ENCODE assay signal across 9 cellular contexts in the genomic region with DNA sequence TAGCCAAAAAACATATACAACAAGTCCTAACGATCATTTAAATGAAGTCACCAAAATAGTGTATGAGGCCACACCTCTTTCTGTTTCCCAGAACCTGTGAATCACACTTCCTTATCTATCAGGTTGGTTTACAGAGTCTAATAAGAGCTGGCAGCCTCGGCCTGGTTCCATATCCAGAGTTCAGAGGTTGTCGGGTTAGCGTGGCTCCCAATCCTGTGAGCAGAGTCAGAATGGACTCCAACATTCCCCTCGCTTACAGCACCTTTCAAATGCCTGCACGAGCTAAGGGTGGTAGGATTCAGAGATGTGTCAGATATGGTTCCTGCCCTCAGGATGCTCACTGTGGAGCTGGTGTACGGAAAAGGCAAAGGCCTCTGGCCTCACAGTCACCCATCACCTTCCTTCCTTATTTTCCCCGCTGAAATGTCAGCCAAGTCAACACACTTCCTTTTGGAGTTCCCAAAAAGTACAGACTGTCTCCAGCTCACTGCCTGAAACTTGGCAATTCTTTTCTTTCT. TPM values are rescaled to one million over a fixed set of nuclear protein-coding genes. Genes with fewer than 3 reads are reported as not detected.
A peak's percentile ranks its signal among the peaks of the same experiment; 100 is the strongest.
DNase-seq lines count a peak whose midpoint lies in the region; ATAC-seq and TF ChIP-seq lines count a peak whose summit lies in the region.
"Had no signal": no experiment of that assay in that cellular context is flagged by ENCODE, and none has a peak within 500 bp of the region (broad histone marks: within the 10 kb centered on the region; RNA-seq: fewer than 3 reads in every experiment).

No MANE protein-coding gene starts in this region.

- peak overlapping the region; percentile 93 for H3K27ac Mint-ChIP-seq in activated T-cell treated with anti-CD3 and anti-CD28 coated beads, Interleukin-2, amount 50 U/mL, for 72 hours

- intact Hi-C loops in right cardiac atrium (cut with DNase I), result no loop called here

- WGBS in right cardiac atrium, result 53% methylated on average over 8 of the region's 8 CpGs
- WGBS in upper lobe of left lung, 2 donors, result 34 to 45% methylated on average over 8 of the region's 8 CpGs

- peaks cover 0 to 8% (median 0%) of the 10 kb centered on the region in 4 donors for H3K36me3 ChIP-seq in upper lobe of left lung

- H3K27ac ChIP-seq in right cardiac atrium (ENCODE audit: low read length) (peak overlapping the region; percentile 89), upper lobe of left lung (peak overlapping the region; percentile 67 to 96 (median 76))
- H3K27ac ChIP-seq: HL-60 had no signal

- H3K9me3 Mint-ChIP-seq in activated T-cell treated with anti-CD3 and anti-CD28 coated beads, Interleukin-2, amount 50 U/mL, for 72 hours, result no peaks in the 10 kb centered on the region

- no peaks in the 10 kb centered on the region for H3K27me3 Mint-ChIP-seq in activated T-cell treated with anti-CD3 and anti-CD28 coated beads, Interleukin-2, amount 50 U/mL, for 72 hours (ENCODE audit: low read depth)

- H3K4me1 ChIP-seq in right cardiac atrium (ENCODE audit: control insufficient read depth, insufficient read depth, low read length), result peaks cover 6% of the 10 kb centered on the region
- H3K4me1 ChIP-seq in upper lobe of left lung, result peaks cover 32 to 62% (median 38%) of the 10 kb centered on the region in 4 donors

- H3K9me3 ChIP-seq in right cardiac atrium (ENCODE audit: control insufficient read depth, low read length), result no peaks in the 10 kb centered on the region
- no peaks in the 10 kb centered on the region for H3K9me3 ChIP-seq in upper lobe of left lung

- TF ChIP-seq CTCF in upper lobe of left lung (IDR thresholded peaks at IDR 0.05), result no peak

- H3K4me1 Mint-ChIP-seq in activated T-cell treated with anti-CD3 and anti-CD28 coated beads, Interleukin-2, amount 50 U/mL, for 72 hours (ENCODE audit: low read depth), result peaks cover 58% of the 10 kb centered on the region

- H3K4me3 Mint-ChIP-seq in activated T-cell treated with anti-CD3 and anti-CD28 coated beads, Interleukin-2, amount 50 U/mL, for 72 hours, result peak overlapping the region; percentile 73 to 80

- H3K4me3 ChIP-seq in right cardiac atrium (ENCODE audit: low read length) (no peak overlapping the region), upper lobe of left lung (no peak overlapping the region)

- peak; percentile 28 to 58 for ATAC-seq in activated T-cell treated with anti-CD3 and anti-CD28 coated beads, Interleukin-2, amount 50 U/mL, for 72 hours (replicated peaks in 1 of 2)
- peak; percentile 72 to 89 for ATAC-seq in right cardiac atrium
- ATAC-seq in upper lobe of left lung (ENCODE audit: low FRiP score in 2 of 2), result peak; percentile 56 to 63
- no peak for ATAC-seq in HG03342 (IDR thresholded peaks at IDR 0.05; ENCODE audit: unreplicated experiment)
- ATAC-seq in HG02610 (IDR thresholded peaks at IDR 0.05; ENCODE audit: unreplicated experiment), result no peak

- H3K27me3 ChIP-seq in right cardiac atrium (ENCODE audit: control insufficient read depth, insufficient read depth), result no peaks in the 10 kb centered on the region
- no peaks in the 10 kb centered on the region for H3K27me3 ChIP-seq in upper lobe of left lung

- TF ChIP-seq POLR2A in upper lobe of left lung (IDR thresholded peaks at IDR 0.05), result no peak

- peak in 2 of 4 donors; percentile 4 to 49 for TF ChIP-seq EP300 in upper lobe of left lung (IDR thresholded peaks at IDR 0.05)

- H3K36me3 Mint-ChIP-seq in activated T-cell treated with anti-CD3 and anti-CD28 coated beads, Interleukin-2, amount 50 U/mL, for 72 hours (ENCODE audit: insufficient read depth in 2 of 2), result peaks cover 6 to 8% of the 10 kb centered on the region in 2 donors

- DNase-seq in activated CD8-positive, alpha-beta memory T cell treated with anti-CD3 and anti-CD28 coated beads for 24 hours, result peak; percentile 54
- DNase-seq in activated CD8-positive, alpha-beta memory T cell treated with anti-CD3 and anti-CD28 coated beads, Interleukin-2, amount 50 U/mL, for 48 hours, result no peak
- DNase-seq in activated T-cell treated with anti-CD3 and anti-CD28 coated beads, Interleukin-2, amount 50 U/mL, for 72 hours, result peak; percentile 35 to 38
- DNase-seq in right cardiac atrium (peak in 2 of 3 donors; percentile 56 to 69), upper lobe of left lung (peak in 1 of 2 donors; percentile 51), NOMO-1 treated with dmso at 0.1 percent for 144 hours (lab: John Stamatoyannopoulos, UW; ENCODE audit: unreplicated experiment) (no peak)

RNA-seq across cellular contexts. Expression of gene IL15RA, which starts 6.0 kb away (rescaled TPM):
- total RNA-seq in activated T-cell treated with anti-CD3 and anti-CD28 coated beads, Interleukin-2, amount 50 U/mL, for 72 hours, result 10 to 100 TPM; 23.7 to 30.0 TPM
- total RNA-seq in right cardiac atrium (10 to 100 TPM; 11.8 to 19.7 (median 15.8) TPM), upper lobe of left lung (10 to 100 TPM; 28.0 to 72.6 (median 35.1) TPM)
- polyA plus RNA-seq in right cardiac atrium, result 13.9 TPM

Comparison
In these comparisons a context has a peak if more than half of its experiments do, and no peak if none do; other contexts are left out.
1. DNase-seq: peak in activated CD8-positive, alpha-beta memory T cell treated with anti-CD3 and anti-CD28 coated beads for 24 hours (single experiment), activated T-cell treated with anti-CD3 and anti-CD28 coated beads, Interleukin-2, amount 50 U/mL, for 72 hours (2 of 2) and right cardiac atrium (2 of 3); none in activated CD8-positive, alpha-beta memory T cell treated with anti-CD3 and anti-CD28 coated beads, Interleukin-2, amount 50 U/mL, for 48 hours (single experiment) and NOMO-1 treated with dmso at 0.1 percent for 144 hours (single experiment).
2. ATAC-seq: peak in activated T-cell treated with anti-CD3 and anti-CD28 coated beads, Interleukin-2, amount 50 U/mL, for 72 hours (2 of 2), right cardiac atrium (2 of 2) and upper lobe of left lung (2 of 2); none in HG03342 (single experiment) and HG02610 (single experiment).